In the genomic region with DNA sequence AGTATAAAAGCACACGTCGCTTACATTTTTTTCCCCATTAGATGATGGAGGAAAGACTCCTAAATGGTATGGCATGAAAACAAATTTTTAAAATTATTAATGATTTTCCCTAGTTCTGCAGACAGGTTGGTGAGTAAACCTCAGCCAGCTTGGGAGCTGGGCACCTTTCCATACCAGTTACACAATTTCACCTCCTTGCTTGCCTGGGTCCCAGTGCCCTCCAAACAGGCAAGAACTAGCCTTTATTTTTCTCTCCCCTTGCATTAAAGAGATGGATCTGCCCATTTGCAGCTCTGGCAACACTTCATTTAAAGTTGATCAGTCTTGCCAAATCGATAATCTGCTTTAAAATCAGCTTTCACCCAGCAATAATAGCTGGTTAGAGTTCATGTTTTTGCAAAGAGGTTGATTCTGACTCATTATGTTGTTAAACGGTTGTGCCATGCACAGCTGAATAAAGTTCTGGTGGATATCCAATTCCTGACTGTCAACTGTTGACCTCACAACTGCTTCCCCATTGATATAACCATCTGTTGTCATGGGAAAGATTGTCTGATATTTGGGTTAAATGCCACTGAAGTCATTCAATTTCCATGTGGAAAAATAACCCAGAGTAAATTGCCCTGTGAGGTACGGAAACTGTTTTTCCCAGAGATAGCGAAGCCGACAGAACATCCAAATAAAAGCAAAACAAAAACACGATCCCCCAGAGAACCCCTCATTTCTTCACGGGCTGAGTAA, we compare ENCODE assay signal across 8 cellular contexts. TPM values are rescaled to one million over a fixed set of nuclear protein-coding genes. Genes with fewer than 3 reads are reported as not detected.
DNase-seq lines count a peak whose midpoint lies in the region; ATAC-seq and TF ChIP-seq lines count a peak whose summit lies in the region.

No MANE protein-coding gene starts in this region.

- H3K4me3 ChIP-seq in ACC112 (ENCODE audit: low read depth, low read length) (peak overlapping the region; percentile 84), GM23338 (peak overlapping the region; percentile 80), SU-DHL-6 (ENCODE audit: insufficient read depth, low read length, poor library complexity, severe bottlenecking) (peak overlapping the region; percentile 25), esophagus muscularis mucosa (peak overlapping the region; percentile 68 to 80 (median 72))

- no peaks in the 10 kb centered on the region for H3K9me3 ChIP-seq in SU-DHL-6 (ENCODE audit: insufficient read depth, low read length)
- H3K9me3 ChIP-seq in esophagus muscularis mucosa = no peaks in the 10 kb centered on the region

- DNase-seq in GM23338 (ENCODE audit: low spot score) = no peak
- no peak for DNase-seq in esophagus muscularis mucosa (ENCODE audit: extremely low spot score)
- no peak for DNase-seq in natural killer cell treated with Interleukin-12 subunit alpha and Interleukin-12 subunit beta and Interleukin-15 and Interleukin-18, amount 100 ng/mL, for 72 hours (ENCODE audit: low spot score)
- DNase-seq in NCI-H526 (lab: John Stamatoyannopoulos, UW) = no peak
- DNase-seq in COLO668 (lab: John Stamatoyannopoulos, UW; ENCODE audit: unreplicated experiment) = no peak
- DNase-seq in stimulated activated naive CD4-positive, alpha-beta T cell treated with Interleukin-2 at 50 U/mL for 16 hours (lab: John Stamatoyannopoulos, UW) = no peak

- H3K36me3 ChIP-seq in ACC112 (ENCODE audit: insufficient read depth, low read length) = no peaks in the 10 kb centered on the region
- no peaks in the 10 kb centered on the region for H3K36me3 ChIP-seq in GM23338 (ENCODE audit: insufficient read depth)
- no peaks in the 10 kb centered on the region for H3K36me3 ChIP-seq in SU-DHL-6 (ENCODE audit: low read length)
- no peaks in the 10 kb centered on the region for H3K36me3 ChIP-seq in esophagus muscularis mucosa

- no peak for ATAC-seq in GM23338
- ATAC-seq in natural killer cell treated with Interleukin-12 subunit alpha and Interleukin-12 subunit beta and Interleukin-15 and Interleukin-18, amount 100 ng/mL, for 72 hours = no peak

- 20% methylated on average over 9 of the region's 9 CpGs for WGBS in esophagus muscularis mucosa

- no peak for TF ChIP-seq EP300 in esophagus muscularis mucosa (IDR thresholded peaks at IDR 0.05)

- no peaks in the 10 kb centered on the region for H3K79me2 ChIP-seq in ACC112 (ENCODE audit: control insufficient read depth, insufficient read depth, low read length, unreplicated experiment)
- no peaks in the 10 kb centered on the region for H3K79me2 ChIP-seq in GM23338 (replicated peaks; ENCODE audit: insufficient read depth)
- H3K79me2 ChIP-seq in SU-DHL-6 (ENCODE audit: insufficient read depth, low read length) = no peaks in the 10 kb centered on the region

- H4K20me1 ChIP-seq in GM23338 (replicated peaks; ENCODE audit: insufficient read depth) (no peaks in the 10 kb centered on the region; the same call in 1 of the 2 replicates), SU-DHL-6 (ENCODE audit: low read depth, low read length) (no peaks in the 10 kb centered on the region)

- H2AFZ ChIP-seq in ACC112 (ENCODE audit: low read length, unreplicated experiment) (peak overlapping the region; percentile 79), GM23338 (peak overlapping the region; percentile 97; the same call in 1 of the 2 replicates), SU-DHL-6 (ENCODE audit: low read depth, low read length, severe bottlenecking) (no peak overlapping the region)

- TF ChIP-seq CTCF in GM23338 (conservative IDR thresholded peaks at IDR 0.05; ENCODE audit: low read depth in 2 of 2) = no peak
- no peak for TF ChIP-seq CTCF in SU-DHL-6 (IDR thresholded peaks at IDR 0.05; ENCODE audit: insufficient read depth, low read length, poor library complexity, severe bottlenecking)
- no peak for TF ChIP-seq CTCF in esophagus muscularis mucosa (IDR thresholded peaks at IDR 0.05)

- H3K9ac ChIP-seq in SU-DHL-6 (ENCODE audit: low read length) = peak overlapping the region; percentile 29; the same call in 1 of the 2 replicates

- peak overlapping the region; percentile 74 for H3K4me3 Mint-ChIP-seq in GM23338
- H3K4me3 Mint-ChIP-seq in natural killer cell treated with Interleukin-12 subunit alpha and Interleukin-12 subunit beta and Interleukin-15 and Interleukin-18, amount 100 ng/mL, for 72 hours = peak overlapping the region; percentile 94

- peaks cover 13% of the 10 kb centered on the region for H3F3A ChIP-seq in GM23338 (replicated peaks; ENCODE audit: low read depth)
- H3F3A ChIP-seq in SU-DHL-6 (ENCODE audit: insufficient read depth) = peaks cover 28% of the 10 kb centered on the region

- peak overlapping the region; percentile 81 for H3K4me2 ChIP-seq in GM23338
- H3K4me2 ChIP-seq in SU-DHL-6 (ENCODE audit: low read depth, low read length, poor library complexity, severe bottlenecking) = peak overlapping the region; percentile 69

- peaks cover 18% of the 10 kb centered on the region for H3K4me1 Mint-ChIP-seq in GM23338
- peaks cover 30 to 34% of the 10 kb centered on the region in 2 donors for H3K4me1 Mint-ChIP-seq in natural killer cell treated with Interleukin-12 subunit alpha and Interleukin-12 subunit beta and Interleukin-15 and Interleukin-18, amount 100 ng/mL, for 72 hours (ENCODE audit: low read depth in 2 of 2)

- no peaks in the 10 kb centered on the region for H3K9me2 ChIP-seq in GM23338 (ENCODE audit: insufficient read depth)
- no peaks in the 10 kb centered on the region for H3K9me2 ChIP-seq in SU-DHL-6 (replicated peaks; ENCODE audit: insufficient read depth, low read length)

- peaks cover 9% of the 10 kb centered on the region for H3K4me1 ChIP-seq in ACC112 (ENCODE audit: control insufficient read depth, insufficient read depth, low read length, unreplicated experiment)
- H3K4me1 ChIP-seq in GM23338 (ENCODE audit: insufficient read depth) = peaks cover 14% of the 10 kb centered on the region
- H3K4me1 ChIP-seq in esophagus muscularis mucosa = peaks cover 13 to 43% (median 35%) of the 10 kb centered on the region in 4 donors

- H3K27me3 ChIP-seq in ACC112 (ENCODE audit: insufficient read depth, low read length) = no peaks in the 10 kb centered on the region
- peaks cover 40% of the 10 kb centered on the region for H3K27me3 ChIP-seq in GM23338 (ENCODE audit: insufficient read depth)
- no peaks in the 10 kb centered on the region for H3K27me3 ChIP-seq in SU-DHL-6 (ENCODE audit: low read length)
- H3K27me3 ChIP-seq in esophagus muscularis mucosa = no peaks in the 10 kb centered on the region

- H3K36me3 Mint-ChIP-seq in GM23338 (ENCODE audit: low read depth) = peaks cover 13% of the 10 kb centered on the region
- no peaks in the 10 kb centered on the region for H3K36me3 Mint-ChIP-seq in natural killer cell treated with Interleukin-12 subunit alpha and Interleukin-12 subunit beta and Interleukin-15 and Interleukin-18, amount 100 ng/mL, for 72 hours

- H3K9me3 Mint-ChIP-seq in GM23338 = no peaks in the 10 kb centered on the region
- H3K9me3 Mint-ChIP-seq in natural killer cell treated with Interleukin-12 subunit alpha and Interleukin-12 subunit beta and Interleukin-15 and Interleukin-18, amount 100 ng/mL, for 72 hours = no peaks in the 10 kb centered on the region

- no peak overlapping the region for H3K27ac Mint-ChIP-seq in GM23338
- H3K27ac Mint-ChIP-seq in natural killer cell treated with Interleukin-12 subunit alpha and Interleukin-12 subunit beta and Interleukin-15 and Interleukin-18, amount 100 ng/mL, for 72 hours = peak overlapping the region; percentile 79 to 92

- H3K27me3 Mint-ChIP-seq in GM23338 (ENCODE audit: insufficient read depth, low read depth, poor library complexity) = peaks cover 25% of the 10 kb centered on the region
- peaks cover 16 to 19% of the 10 kb centered on the region in 2 donors for H3K27me3 Mint-ChIP-seq in natural killer cell treated with Interleukin-12 subunit alpha and Interleukin-12 subunit beta and Interleukin-15 and Interleukin-18, amount 100 ng/mL, for 72 hours

- peak overlapping the region; percentile 58 for H3K27ac ChIP-seq in ACC112 (ENCODE audit: low read depth, low read length)
- no peak overlapping the region for H3K27ac ChIP-seq in GM23338 (ENCODE audit: low read depth)
- H3K27ac ChIP-seq in SU-DHL-6 (ENCODE audit: low read depth, low read length) = no peak overlapping the region
- H3K27ac ChIP-seq in esophagus muscularis mucosa (replicated peaks in 1 of 4) = peak overlapping the region; percentile 95 to 98 (median 97)

- intact Hi-C loops in esophagus muscularis mucosa (cut with DNase I) = loop anchor here (5.0 to 10.0 kb wide), 2 partner anchors 33 to 1330 kb away; partner anchors contain the start of gene ABCA5

- no peak for TF ChIP-seq POLR2A in esophagus muscularis mucosa (IDR thresholded peaks at IDR 0.05; ENCODE audit: low read depth)

TF ChIP-seq in GM23338, 12 proteins besides CTCF, POLR2A, EP300 and RAD21 (continues in another document):
- TF ChIP-seq JUNB (IDR thresholded peaks at IDR 0.05; ENCODE audit: unreplicated experiment) = no peak
- TF ChIP-seq EZH2 (IDR thresholded peaks at IDR 0.05; ENCODE audit: low read depth, unreplicated experiment) = no peak
- peak; percentile 21; the same call in 1 of the 2 replicates for TF ChIP-seq POLR2AphosphoS5 (IDR thresholded peaks at IDR 0.05; ENCODE audit: low read depth)
- TF ChIP-seq, protein P1, sequence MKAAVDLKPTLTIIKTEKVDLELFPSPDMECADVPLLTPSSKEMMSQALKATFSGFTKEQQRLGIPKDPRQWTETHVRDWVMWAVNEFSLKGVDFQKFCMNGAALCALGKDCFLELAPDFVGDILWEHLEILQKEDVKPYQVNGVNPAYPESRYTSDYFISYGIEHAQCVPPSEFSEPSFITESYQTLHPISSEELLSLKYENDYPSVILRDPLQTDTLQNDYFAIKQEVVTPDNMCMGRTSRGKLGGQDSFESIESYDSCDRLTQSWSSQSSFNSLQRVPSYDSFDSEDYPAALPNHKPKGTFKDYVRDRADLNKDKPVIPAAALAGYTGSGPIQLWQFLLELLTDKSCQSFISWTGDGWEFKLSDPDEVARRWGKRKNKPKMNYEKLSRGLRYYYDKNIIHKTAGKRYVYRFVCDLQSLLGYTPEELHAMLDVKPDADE (IDR thresholded peaks at IDR 0.05) = no peak

RNA-seq across cellular contexts. Expression of gene C17orf58, which starts 1.3 kb away (rescaled TPM):
- 30.9 and 42.3 TPM in 2 replicates for total RNA-seq in GM23338 (2014; rRNA removed; shearing (Covaris generic))
- 35.0 and 35.8 TPM in 2 replicates for polyA plus RNA-seq in GM23338 (2016; fragmentation: Nextera tagmentation; extraction: Ambion mirVana)
- total RNA-seq in esophagus muscularis mucosa = 10 to 100 TPM; 10.3 to 15.0 (median 11.9) TPM
- 10 to 100 TPM; 19.2 to 24.6 TPM for total RNA-seq in natural killer cell treated with Interleukin-12 subunit alpha and Interleukin-12 subunit beta and Interleukin-15 and Interleukin-18, amount 100 ng/mL, for 72 hours

RNA-seq across cellular contexts. Expression of gene KPNA2, which starts 40.5 kb away (rescaled TPM):
- 442 and 468 TPM in 2 replicates for total RNA-seq in GM23338 (2014; rRNA removed; shearing (Covaris generic))
- 364 and 375 TPM in 2 replicates for polyA plus RNA-seq in GM23338 (2016; fragmentation: Nextera tagmentation; extraction: Ambion mirVana)
- total RNA-seq in esophagus muscularis mucosa = 10 to 100 TPM; 11.2 to 26.3 (median 18.6) TPM
- total RNA-seq in natural killer cell treated with Interleukin-12 subunit alpha and Interleukin-12 subunit beta and Interleukin-15 and Interleukin-18, amount 100 ng/mL, for 72 hours = 100 to 1,000 TPM; 172 to 218 TPM

Comparison
In these comparisons a context has a peak if more than half of its experiments do, and no peak if none do; other contexts are left out.
1. H3K27ac ChIP-seq: peak in ACC112 (single experiment) and esophagus muscularis mucosa (4 of 4); none in GM23338 (single experiment) and SU-DHL-6 (single experiment).
2. H3K4me3 ChIP-seq: peak in every context shown above with its lines; median percentile 84 in ACC112; 80 in GM23338; 72 in esophagus muscularis mucosa; 25 in SU-DHL-6.
3. RNA of gene KPNA2, which starts 40.5 kb away (total RNA-seq): 442 to 468 TPM in GM23338 and 172 to 218 TPM in natural killer cell treated with Interleukin-12 subunit alpha and Interleukin-12 subunit beta and Interleukin-15 and Interleukin-18, amount 100 ng/mL, for 72 hours; 11.2 to 26.3 TPM in esophagus muscularis mucosa; every median in the first group is over 4 times any median in the second.